Comparison of ENCODE assay signal across 10 cellular contexts in the genomic region with DNA sequence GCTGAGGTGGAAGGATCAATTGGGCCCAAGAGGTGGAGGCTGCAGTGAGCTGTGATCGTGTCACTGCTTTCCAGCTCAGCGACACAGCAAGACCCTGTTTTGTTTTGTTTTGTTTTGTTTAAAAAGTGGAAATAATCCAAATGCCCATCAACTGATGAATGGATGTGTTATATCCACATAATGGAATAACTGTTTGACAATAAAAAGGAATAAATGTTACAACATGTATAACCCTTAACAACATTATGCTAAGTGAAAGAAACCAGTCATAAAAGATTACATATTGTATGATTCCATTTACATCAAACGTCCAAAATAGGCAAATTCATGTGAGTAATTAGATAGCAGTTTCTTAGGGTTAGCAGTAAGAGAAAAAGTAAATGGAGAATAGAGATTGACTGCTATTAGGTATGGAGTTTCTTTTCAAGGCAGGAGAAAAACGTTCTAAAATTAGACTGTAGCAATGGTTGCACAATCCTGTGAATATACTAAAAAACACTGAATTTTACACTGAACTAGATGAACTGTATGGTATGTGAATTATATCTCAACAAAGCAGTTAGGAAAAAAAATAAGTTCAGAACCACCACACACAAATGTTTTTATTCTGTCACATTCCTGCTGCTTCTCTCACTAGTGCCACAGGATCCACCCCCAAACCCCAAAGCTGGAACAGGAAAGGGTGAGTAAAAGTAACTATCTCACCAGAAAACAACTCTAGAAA. TPM values are rescaled to one million over a fixed set of nuclear protein-coding genes. Genes with fewer than 3 reads are reported as not detected.
DNase-seq lines count a peak whose midpoint lies in the region; ATAC-seq and TF ChIP-seq lines count a peak whose summit lies in the region.
"Had no signal": no experiment of that assay in that cellular context is flagged by ENCODE, and none has a peak within 500 bp of the region (broad histone marks: within the 10 kb centered on the region; RNA-seq: fewer than 3 reads in every experiment).

No MANE protein-coding gene starts in this region.

- ATAC-seq in HG03457 (IDR thresholded peaks at IDR 0.05; ENCODE audit: unreplicated experiment) (no peak), GM19463 (IDR thresholded peaks at IDR 0.05; ENCODE audit: unreplicated experiment) (no peak)

- H3K9ac ChIP-seq in fibroblast of lung (ENCODE audit: insufficient read depth, low read length), result no peak overlapping the region

- intact Hi-C loops in sigmoid colon (cut with DNase I), result no loop called here

- H4K20me1 ChIP-seq in fibroblast of lung (ENCODE audit: control insufficient read depth, extremely low read depth, insufficient read depth, low read length), result peaks cover 2% of the 10 kb centered on the region

- H3K4me1 ChIP-seq in fibroblast of lung (ENCODE audit: control insufficient read depth, extremely low read depth, insufficient read depth, low read length), result peaks cover 10% of the 10 kb centered on the region
- peaks cover 0 to 83% (median 68%) of the 10 kb centered on the region in 4 donors for H3K4me1 ChIP-seq in sigmoid colon

- H2AFZ ChIP-seq in fibroblast of lung (ENCODE audit: low read length), result no peak overlapping the region

- H3K27ac ChIP-seq in VCaP (peak overlapping the region; percentile 54), fibroblast of lung (ENCODE audit: insufficient read depth, low read length) (no peak overlapping the region), sigmoid colon (peak overlapping the region in 3 of 4 donors; percentile 44 to 66 (median 50))
- H3K27ac ChIP-seq: colonic mucosa had no signal

- H3K36me3 ChIP-seq in fibroblast of lung (ENCODE audit: control insufficient read depth, insufficient read depth, low read length) (no peaks in the 10 kb centered on the region), sigmoid colon (no peaks in the 10 kb centered on the region)
- H3K36me3 ChIP-seq: colonic mucosa had no signal

- 44 to 45% methylated on average over 4 of the region's 4 CpGs for WGBS in sigmoid colon, 2 donors

- peak; percentile 36 for DNase-seq in GM03348 (ENCODE audit: low spot score)
- peak; percentile 45 to 72 for DNase-seq in fibroblast of lung (ENCODE audit: low read depth in 2 of 2)
- DNase-seq in sigmoid colon, result no peak
- no peak for DNase-seq in KG1 (lab: John Stamatoyannopoulos, UW)
- no peak for DNase-seq in NCI-H1436 (lab: John Stamatoyannopoulos, UW)
- DNase-seq: NCI-H1436 treated with DMSO at 0.1 percent for 48 hours had no signal

- H3K79me2 ChIP-seq in fibroblast of lung (ENCODE audit: control insufficient read depth, insufficient read depth, low read length), result peaks cover 82% of the 10 kb centered on the region

- H3K4me3 ChIP-seq in fibroblast of lung (replicated peaks in 1 of 4; ENCODE audit: control extremely low read depth in 1 of 4, insufficient read depth in 1 of 4, low read depth in 3 of 4, low read length in 4 of 4) (no peak overlapping the region), sigmoid colon (no peak overlapping the region)
- H3K4me3 ChIP-seq: colonic mucosa had no signal

- TF ChIP-seq CTCF in VCaP (conservative IDR thresholded peaks at IDR 0.05) (no peak), fibroblast of lung (conservative IDR thresholded peaks at IDR 0.05 in 1 of 2, IDR thresholded peaks at IDR 0.05 in 1 of 2; ENCODE audit: low read depth in 1 of 2, low read length in 2 of 2) (no peak), sigmoid colon (IDR thresholded peaks at IDR 0.05) (no peak)

- peak overlapping the region; percentile 70 for H3K4me2 ChIP-seq in fibroblast of lung (ENCODE audit: extremely low read depth, insufficient read depth, low read length)

- H3K9me3 ChIP-seq in fibroblast of lung (ENCODE audit: control insufficient read depth, insufficient read depth, low read depth, low read length) (no peaks in the 10 kb centered on the region), sigmoid colon (no peaks in the 10 kb centered on the region)
- H3K9me3 ChIP-seq: colonic mucosa had no signal

- no peak for TF ChIP-seq EP300 in sigmoid colon (IDR thresholded peaks at IDR 0.05)

- no peaks in the 10 kb centered on the region for H3K27me3 ChIP-seq in fibroblast of lung (ENCODE audit: control insufficient read depth, insufficient read depth, low read length)
- H3K27me3 ChIP-seq in sigmoid colon, result no peaks in the 10 kb centered on the region
- H3K27me3 ChIP-seq: colonic mucosa had no signal

- TF ChIP-seq POLR2A in sigmoid colon (IDR thresholded peaks at IDR 0.05), result no peak

RNA-seq across cellular contexts. Expression of gene FOXJ3, which starts 15.7 kb away (rescaled TPM):
- total RNA-seq in fibroblast of lung (15.2 and 22.6 TPM in 2 replicates), sigmoid colon (10 to 100 TPM; 39.9 to 53.8 (median 47.4) TPM)
- polyA plus RNA-seq in fibroblast of lung (29.5 and 31.1 TPM in 2 replicates), sigmoid colon (10 to 100 TPM; 14.4 to 16.8 (median 14.8) TPM)
- 14.0 and 14.2 TPM in 2 replicates for polyA plus RNA-seq in fibroblast of lung (2012)
- 19.5 and 22.7 TPM in 2 replicates for polyA minus RNA-seq in fibroblast of lung (ENCODE audit: low replicate concordance)

Comparison
In these comparisons a context has a peak if more than half of its experiments do, and no peak if none do; other contexts are left out.
1. DNase-seq: peak in GM03348 (single experiment) and fibroblast of lung (2 of 2); none in sigmoid colon (single experiment), KG1 (single experiment) and NCI-H1436 (single experiment).